16 cellular contexts compared by ENCODE assay signal in genomic region chr11:10777393-10777793, GRCh38. TPM values are rescaled to one million over a fixed set of nuclear protein-coding genes. Genes with fewer than 3 reads are reported as not detected.
DNase-seq lines count a peak whose midpoint lies in the region; ATAC-seq and TF ChIP-seq lines count a peak whose summit lies in the region.
"Had no signal": no experiment of that assay in that cellular context is flagged by ENCODE, and none has a peak within 500 bp of the region (broad histone marks: within the 10 kb centered on the region; RNA-seq: fewer than 3 reads in every experiment).

No MANE protein-coding gene starts in this region.

- no peak overlapping the region for H2BK120ac ChIP-seq in mesenchymal stem cell (ENCODE audit: low read depth, low read length)

- no peak overlapping the region for H2BK12ac ChIP-seq in mesenchymal stem cell (ENCODE audit: low read length in 2 of 2)

- H3K27me3 Mint-ChIP-seq in activated naive CD8-positive, alpha-beta T cell = no peaks in the 10 kb centered on the region
- no peaks in the 10 kb centered on the region for H3K27me3 Mint-ChIP-seq in activated naive CD8-positive, alpha-beta T cell treated with anti-CD3 and anti-CD28 coated beads, Interleukin-2, amount 50 U/mL, for 24 hours
- H3K27me3 Mint-ChIP-seq in activated CD8-positive, alpha-beta T cell treated with anti-CD3 and anti-CD28 coated beads for 36 hours = no peaks in the 10 kb centered on the region
- H3K27me3 Mint-ChIP-seq: CD4-positive, alpha-beta memory T cell had no signal

- no peak overlapping the region for H3K23ac ChIP-seq in mesenchymal stem cell (ENCODE audit: low read length in 2 of 2)

- no peak for TF ChIP-seq CTCF in activated CD8-positive, alpha-beta T cell treated with anti-CD3 and anti-CD28 coated beads for 36 hours (IDR thresholded peaks at IDR 0.05)

- no peak for DNase-seq in activated naive CD8-positive, alpha-beta T cell treated with anti-CD3 and anti-CD28 coated beads, Interleukin-2, amount 50 U/mL, for 24 hours
- DNase-seq in activated CD8-positive, alpha-beta T cell treated with anti-CD3 and anti-CD28 coated beads for 36 hours = no peak
- DNase-seq in mesenchymal stem cell (no peak), HT-29 (ENCODE audit: low spot score) (no peak)
- DNase-seq in stimulated activated CD8-positive, alpha-beta memory T cell treated with anti-CD3 and anti-CD28 coated beads, Interleukin-4, amount 100 ng/mL, for 48 hours = no peak
- DNase-seq: CD4-positive, alpha-beta memory T cell; DND-41; foreskin keratinocyte; NCI-H2081; NCI-H524; stimulated activated CD4-positive, alpha-beta T cell treated with anti-CD3 and anti-CD28 coated beads, Interleukin-4, amount 100 ng/mL, for 1 hour; transverse colon had no signal

- no peaks in the 10 kb centered on the region for H3K27me3 ChIP-seq in mesenchymal stem cell (ENCODE audit: control insufficient read depth in 1 of 2, insufficient read depth in 1 of 2, low read length in 2 of 2)
- H3K27me3 ChIP-seq in stomach smooth muscle (ENCODE audit: control insufficient read depth in 1 of 2, insufficient read depth in 2 of 2, low read length in 2 of 2) = no peaks in the 10 kb centered on the region
- H3K27me3 ChIP-seq: foreskin keratinocyte, transverse colon had no signal

- H3K4me1 Mint-ChIP-seq in activated naive CD8-positive, alpha-beta T cell (ENCODE audit: low read depth) = no peaks in the 10 kb centered on the region
- H3K4me1 Mint-ChIP-seq in activated naive CD8-positive, alpha-beta T cell treated with anti-CD3 and anti-CD28 coated beads, Interleukin-2, amount 50 U/mL, for 24 hours = no peaks in the 10 kb centered on the region
- H3K4me1 Mint-ChIP-seq in activated CD8-positive, alpha-beta T cell treated with anti-CD3 and anti-CD28 coated beads for 36 hours (ENCODE audit: low read depth) = no peaks in the 10 kb centered on the region
- H3K4me1 Mint-ChIP-seq: CD4-positive, alpha-beta memory T cell had no signal

- H3K27ac ChIP-seq in mesenchymal stem cell (ENCODE audit: low read length, poor library complexity, severe bottlenecking) (no peak overlapping the region), stomach smooth muscle (ENCODE audit: low read length) (peak overlapping the region; percentile 67)
- H3K27ac ChIP-seq: A549, foreskin keratinocyte had no signal

- H3K4me3 ChIP-seq in mesenchymal stem cell (ENCODE audit: insufficient read depth in 1 of 2, low read depth in 1 of 2, low read length in 2 of 2) = peak overlapping the region in 1 of 2 experiments; percentile 43
- no peak overlapping the region for H3K4me3 ChIP-seq in stomach smooth muscle (ENCODE audit: low read length in 2 of 2)
- H3K4me3 ChIP-seq: A549, transverse colon had no signal

- no peak overlapping the region for H3K18ac ChIP-seq in mesenchymal stem cell (ENCODE audit: low read depth in 1 of 2, low read length in 2 of 2)

- no peaks in the 10 kb centered on the region for H3K9me3 Mint-ChIP-seq in activated naive CD8-positive, alpha-beta T cell (ENCODE audit: low read depth)
- no peaks in the 10 kb centered on the region for H3K9me3 Mint-ChIP-seq in activated naive CD8-positive, alpha-beta T cell treated with anti-CD3 and anti-CD28 coated beads, Interleukin-2, amount 50 U/mL, for 24 hours
- H3K9me3 Mint-ChIP-seq in activated CD8-positive, alpha-beta T cell treated with anti-CD3 and anti-CD28 coated beads for 36 hours = no peaks in the 10 kb centered on the region
- H3K9me3 Mint-ChIP-seq: CD4-positive, alpha-beta memory T cell had no signal

- WGBS in mesenchymal stem cell = 95% methylated on average over 3 of the region's 3 CpGs

- H3K4me3 Mint-ChIP-seq in activated naive CD8-positive, alpha-beta T cell = no peak overlapping the region
- no peak overlapping the region for H3K4me3 Mint-ChIP-seq in activated naive CD8-positive, alpha-beta T cell treated with anti-CD3 and anti-CD28 coated beads, Interleukin-2, amount 50 U/mL, for 24 hours
- H3K4me3 Mint-ChIP-seq in activated CD8-positive, alpha-beta T cell treated with anti-CD3 and anti-CD28 coated beads for 36 hours = no peak overlapping the region
- H3K4me3 Mint-ChIP-seq: CD4-positive, alpha-beta memory T cell had no signal

- no peak overlapping the region for H4K91ac ChIP-seq in mesenchymal stem cell (ENCODE audit: low read length)

- no peak overlapping the region for H2BK5ac ChIP-seq in mesenchymal stem cell (ENCODE audit: low read depth, low read length, poor library complexity, severe bottlenecking)

- peaks cover 2% of the 10 kb centered on the region for H3K79me1 ChIP-seq in mesenchymal stem cell (replicated peaks; ENCODE audit: low read length, poor library complexity, severe bottlenecking)

- H3K9me3 ChIP-seq in mesenchymal stem cell (ENCODE audit: control insufficient read depth, low read length) (no peaks in the 10 kb centered on the region), stomach smooth muscle (ENCODE audit: control insufficient read depth in 2 of 2, low read length in 2 of 2) (no peaks in the 10 kb centered on the region)
- H3K9me3 ChIP-seq: A549, transverse colon had no signal

- no peak overlapping the region for H3K4ac ChIP-seq in mesenchymal stem cell (ENCODE audit: low read depth in 1 of 2, low read length in 2 of 2)

- H3K36me3 ChIP-seq in mesenchymal stem cell (ENCODE audit: control insufficient read depth in 1 of 2, insufficient read depth in 2 of 2, low read depth in 1 of 2, low read length in 2 of 2) (peaks cover 11 to 26% of the 10 kb centered on the region in 2 experiments), stomach smooth muscle (ENCODE audit: control insufficient read depth in 2 of 2, insufficient read depth in 2 of 2, low read length in 2 of 2) (peaks cover 42 to 47% of the 10 kb centered on the region in 2 donors)

- CTCF ChIA-PET in activated CD8-positive, alpha-beta T cell treated with anti-CD3 and anti-CD28 coated beads for 36 hours (lab: Charles Lee) = interaction anchor here (2.1 kb wide), 1 partner anchor 14 kb away, joined by 20 read pairs; no protein-coding TSS in a partner anchor

- H2BK15ac ChIP-seq in mesenchymal stem cell (ENCODE audit: low read depth, poor library complexity, severe bottlenecking) = no peak overlapping the region

- intact Hi-C loops in activated CD8-positive, alpha-beta T cell treated with anti-CD3 and anti-CD28 coated beads for 36 hours (cut with micrococcal nuclease) = no loop called here

- H3K4me1 ChIP-seq in mesenchymal stem cell (ENCODE audit: control insufficient read depth, insufficient read depth, low read depth, low read length) (no peaks in the 10 kb centered on the region), stomach smooth muscle (ENCODE audit: control insufficient read depth, insufficient read depth, low read length) (peaks cover 3% of the 10 kb centered on the region)
- H3K4me1 ChIP-seq: A549, foreskin keratinocyte, transverse colon had no signal

- peaks cover 6% of the 10 kb centered on the region for H3K36me3 Mint-ChIP-seq in activated naive CD8-positive, alpha-beta T cell
- peaks cover 38% of the 10 kb centered on the region for H3K36me3 Mint-ChIP-seq in activated naive CD8-positive, alpha-beta T cell treated with anti-CD3 and anti-CD28 coated beads, Interleukin-2, amount 50 U/mL, for 24 hours (ENCODE audit: low read depth)
- peaks cover 29% of the 10 kb centered on the region for H3K36me3 Mint-ChIP-seq in activated CD8-positive, alpha-beta T cell treated with anti-CD3 and anti-CD28 coated beads for 36 hours (ENCODE audit: low read depth)

- no peak overlapping the region for H4K8ac ChIP-seq in mesenchymal stem cell (ENCODE audit: low read length)

- H2AFZ ChIP-seq in mesenchymal stem cell (ENCODE audit: low read depth, low read length) = no peak overlapping the region

- ATAC-seq in activated naive CD8-positive, alpha-beta T cell treated with anti-CD3 and anti-CD28 coated beads, Interleukin-2, amount 50 U/mL, for 24 hours = no peak
- no peak for ATAC-seq in activated CD8-positive, alpha-beta T cell treated with anti-CD3 and anti-CD28 coated beads for 36 hours
- ATAC-seq in GM18502 (IDR thresholded peaks at IDR 0.05; ENCODE audit: poor library complexity, unreplicated experiment) = no peak
- ATAC-seq: A549, foreskin keratinocyte had no signal

- H3K9ac ChIP-seq in mesenchymal stem cell (ENCODE audit: low read length) (peak overlapping the region; percentile 90), stomach smooth muscle (ENCODE audit: low read length in 2 of 2) (no peak overlapping the region)

- peak overlapping the region; percentile 55 for H3K27ac Mint-ChIP-seq in activated naive CD8-positive, alpha-beta T cell
- H3K27ac Mint-ChIP-seq in activated naive CD8-positive, alpha-beta T cell treated with anti-CD3 and anti-CD28 coated beads, Interleukin-2, amount 50 U/mL, for 24 hours = no peak overlapping the region
- peak overlapping the region; percentile 51 for H3K27ac Mint-ChIP-seq in activated CD8-positive, alpha-beta T cell treated with anti-CD3 and anti-CD28 coated beads for 36 hours

- no peak overlapping the region for H3K14ac ChIP-seq in mesenchymal stem cell (ENCODE audit: low read length in 2 of 2)

- no peak overlapping the region for H3K4me2 ChIP-seq in mesenchymal stem cell (ENCODE audit: low read length, poor library complexity, severe bottlenecking)
- H3K4me2 ChIP-seq: A549 had no signal

- no peak overlapping the region for H2AK5ac ChIP-seq in mesenchymal stem cell (ENCODE audit: low read length, severe bottlenecking)

- POLR2A ChIA-PET in activated CD8-positive, alpha-beta T cell treated with anti-CD3 and anti-CD28 coated beads for 36 hours (lab: Charles Lee) = no interaction called here

RNA-seq across cellular contexts. Expression of gene CTR9, which starts 26.3 kb away (rescaled TPM):
- total RNA-seq in activated CD8-positive, alpha-beta T cell treated with anti-CD3 and anti-CD28 coated beads for 36 hours = 10 to 100 TPM; 35.9 to 37.1 TPM
- 25.8 TPM for polyA plus RNA-seq in mesenchymal stem cell (2013, experiment 1 of 2)
- polyA plus RNA-seq in mesenchymal stem cell (2013, experiment 2 of 2) = 25.4 TPM
- total RNA-seq in HT-29 (2014; rRNA removed; shearing (Covaris generic)) = 15.9 and 18.5 TPM in 2 replicates

RNA-seq across cellular contexts. Expression of gene EIF4G2, which starts 31.3 kb away (rescaled TPM):
- total RNA-seq in activated CD8-positive, alpha-beta T cell treated with anti-CD3 and anti-CD28 coated beads for 36 hours = 100 to 1,000 TPM; 757 to 842 TPM
- 814 TPM for polyA plus RNA-seq in mesenchymal stem cell (2013, experiment 1 of 2)
- 829 TPM for polyA plus RNA-seq in mesenchymal stem cell (2013, experiment 2 of 2)
- total RNA-seq in HT-29 (2014; rRNA removed; shearing (Covaris generic)) = 514 and 533 TPM in 2 replicates
